In the genomic region with DNA sequence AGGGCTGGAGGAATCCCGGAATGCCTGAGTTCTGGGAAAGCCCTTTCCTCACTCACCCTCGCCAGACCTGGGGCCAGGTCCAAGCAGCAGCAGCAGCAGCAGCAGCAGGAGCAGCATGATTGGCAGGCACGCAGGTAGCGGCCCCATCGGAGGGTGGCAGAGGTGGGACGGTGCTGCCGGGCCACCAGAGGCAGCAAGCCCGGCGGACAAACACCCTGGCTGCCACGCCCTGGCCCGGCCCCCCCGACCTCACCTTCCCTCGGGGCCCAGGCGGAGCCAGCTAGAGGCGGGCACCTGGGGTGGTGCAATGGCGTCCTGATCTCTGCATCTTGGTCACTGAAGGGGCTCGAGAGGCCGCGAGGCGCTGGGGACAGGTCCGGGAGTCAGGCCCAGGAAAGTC, we compare ENCODE assay signal across 17 cellular contexts.
DNase-seq lines count a peak whose midpoint lies in the region; ATAC-seq and TF ChIP-seq lines count a peak whose summit lies in the region.
"Had no signal": no experiment of that assay in that cellular context is flagged by ENCODE, and none has a peak within 500 bp of the region (broad histone marks: within the 10 kb centered on the region; RNA-seq: fewer than 3 reads in every experiment).

No MANE protein-coding gene starts in this region.

- WGBS in endodermal cell (ENCODE audit: insufficient coverage in 1 of 2, insufficient read length in 1 of 2), 2 experiments: 22% methylated on average over 21 of the region's 21 CpGs; no CpG with 5 or more reads in 1 of the 2 experiments

- H3K36me3 ChIP-seq in HCT116 (ENCODE audit: control insufficient read depth in 1 of 2, insufficient read depth in 2 of 2, low read length in 2 of 2) (no peaks in the 10 kb centered on the region), endodermal cell (ENCODE audit: control insufficient read depth, insufficient read depth, low read length) (no peaks in the 10 kb centered on the region)
- H3K36me3 ChIP-seq: right lobe of liver, thoracic aorta had no signal

- POLR2A ChIA-PET in HCT116 (lab: Charles Lee): no interaction called here

- peaks cover 5% of the 10 kb centered on the region for H3K4me1 Mint-ChIP-seq in endodermal cell
- no peaks in the 10 kb centered on the region for H3K4me1 Mint-ChIP-seq in mesothelial cell of epicardium
- peaks cover 23 to 24% of the 10 kb centered on the region in 2 donors for H3K4me1 Mint-ChIP-seq in natural killer cell treated with Interleukin-12 subunit alpha and Interleukin-12 subunit beta and Interleukin-15 and Interleukin-18, amount 100 ng/mL, for 72 hours (ENCODE audit: low read depth in 2 of 2)

- RAD21 ChIA-PET in HCT116 (lab: Charles Lee; ENCODE audit: low non-redundant PET in 1 of 2, low total read pairs in 2 of 2, uncharacterized antibody in 2 of 2, unreplicated experiment in 2 of 2): no interaction called here

- no peaks in the 10 kb centered on the region for H3K36me3 Mint-ChIP-seq in endodermal cell (ENCODE audit: low read depth)
- no peaks in the 10 kb centered on the region for H3K36me3 Mint-ChIP-seq in mesothelial cell of epicardium
- peaks cover 4% of the 10 kb centered on the region for H3K36me3 Mint-ChIP-seq in natural killer cell treated with Interleukin-12 subunit alpha and Interleukin-12 subunit beta and Interleukin-15 and Interleukin-18, amount 100 ng/mL, for 72 hours

- peaks cover 24% of the 10 kb centered on the region for H3K27me3 Mint-ChIP-seq in endodermal cell (ENCODE audit: insufficient read depth)
- H3K27me3 Mint-ChIP-seq in mesothelial cell of epicardium (ENCODE audit: low read depth): peaks cover 48% of the 10 kb centered on the region
- no peaks in the 10 kb centered on the region for H3K27me3 Mint-ChIP-seq in natural killer cell treated with Interleukin-12 subunit alpha and Interleukin-12 subunit beta and Interleukin-15 and Interleukin-18, amount 100 ng/mL, for 72 hours
- H3K27me3 Mint-ChIP-seq: activated CD8-positive, alpha-beta memory T cell treated with anti-CD3 and anti-CD28 coated beads, Interleukin-2, amount 10 ng/mL, durations not matched to agents 7 days and 5 days had no signal

- peak overlapping the region; percentile 23 to 33; a peak in 3 of 4 replicates for H3K4me3 ChIP-seq in HCT116 (replicated peaks in 1 of 2; ENCODE audit: low read depth in 1 of 2, low read length in 2 of 2)
- no peak overlapping the region for H3K4me3 ChIP-seq in endodermal cell (ENCODE audit: low read length)
- H3K4me3 ChIP-seq: body of pancreas, esophagus muscularis mucosa, right lobe of liver, thoracic aorta had no signal

- ATAC-seq in HCT116 (peak; percentile 96), GM21423 (IDR thresholded peaks at IDR 0.05; ENCODE audit: unreplicated experiment) (no peak), GM19324 (IDR thresholded peaks at IDR 0.05; ENCODE audit: low FRiP score, unreplicated experiment) (no peak)
- ATAC-seq in natural killer cell treated with Interleukin-12 subunit alpha and Interleukin-12 subunit beta and Interleukin-15 and Interleukin-18, amount 100 ng/mL, for 72 hours: no peak
- ATAC-seq: activated CD8-positive, alpha-beta memory T cell treated with anti-CD3 and anti-CD28 coated beads, Interleukin-2, amount 10 ng/mL, durations not matched to agents 7 days and 5 days; body of pancreas had no signal

- H3K27ac Mint-ChIP-seq in endodermal cell (no peak overlapping the region), mesothelial cell of epicardium (no peak overlapping the region)
- H3K27ac Mint-ChIP-seq in natural killer cell treated with Interleukin-12 subunit alpha and Interleukin-12 subunit beta and Interleukin-15 and Interleukin-18, amount 100 ng/mL, for 72 hours: no peak overlapping the region
- H3K27ac Mint-ChIP-seq: activated CD8-positive, alpha-beta memory T cell treated with anti-CD3 and anti-CD28 coated beads, Interleukin-2, amount 10 ng/mL, durations not matched to agents 7 days and 5 days; dendritic cell treated with granulocyte-macrophage colony-stimulating factor and Interleukin-4, amounts not matched to agents 40 ng/mL and 50 ng/mL, for 4 days; nephron had no signal

- no TSS peak for BruUV-seq in HCT116 (replicated peaks; lab: Mats Ljungman, UMichigan)

- H3K79me2 ChIP-seq in HCT116 (ENCODE audit: insufficient read depth, low read length): no peaks in the 10 kb centered on the region

- H3K9me2 ChIP-seq in HCT116 (ENCODE audit: insufficient read depth): no peaks in the 10 kb centered on the region

- no peak overlapping the region for H3K27ac ChIP-seq in HCT116 (ENCODE audit: low read depth, low read length)
- no peak overlapping the region for H3K27ac ChIP-seq in endodermal cell (ENCODE audit: low read depth, low read length)
- H3K27ac ChIP-seq: body of pancreas, esophagus muscularis mucosa, right lobe of liver had no signal

- H3K4me1 ChIP-seq in HCT116 (ENCODE audit: control insufficient read depth in 1 of 2, insufficient read depth in 2 of 2, low read length in 2 of 2) (peaks cover 6 to 8% of the 10 kb centered on the region in 2 experiments; a peak in 3 of 4 replicates), endodermal cell (ENCODE audit: control insufficient read depth, insufficient read depth, low read length) (no peaks in the 10 kb centered on the region)
- H3K4me1 ChIP-seq: body of pancreas, esophagus muscularis mucosa had no signal

- no peak overlapping the region for H2AFZ ChIP-seq in HCT116 (ENCODE audit: low read depth, low read length, poor library complexity, severe bottlenecking)

- CTCF ChIA-PET in HCT116 (lab: Charles Lee): no interaction called here

- DNase-seq in DMS79 (lab: John Stamatoyannopoulos, UW) (peak; percentile 16), HCT116 (ENCODE audit: low read depth, low spot score) (no peak), endodermal cell (peak; percentile 88), mesothelial cell of epicardium (ENCODE audit: low spot score in 2 of 2, unreplicated experiment in 2 of 2) (no peak)
- DNase-seq in stimulated activated CD8-positive, alpha-beta memory T cell treated with anti-CD3 and anti-CD28 coated beads, Interleukin-4, amount 100 ng/mL, for 48 hours: no peak
- DNase-seq in natural killer cell treated with Interleukin-12 subunit alpha and Interleukin-12 subunit beta and Interleukin-15 and Interleukin-18, amount 100 ng/mL, for 72 hours (ENCODE audit: low spot score): no peak
- DNase-seq: activated CD4-positive, CD25-positive, alpha-beta regulatory T cell treated with anti-CD3 and anti-CD28 coated beads, Interleukin-2, amount 50 U/mL, for 72 hours; activated CD8-positive, alpha-beta memory T cell treated with anti-CD3 and anti-CD28 coated beads, Interleukin-2, amount 10 ng/mL, durations not matched to agents 7 days and 5 days; body of pancreas; NCI-H226; right lobe of liver had no signal

- peak overlapping the region; percentile 53 for H3K4me3 Mint-ChIP-seq in endodermal cell
- H3K4me3 Mint-ChIP-seq in mesothelial cell of epicardium: peak overlapping the region; percentile 10
- H3K4me3 Mint-ChIP-seq in natural killer cell treated with Interleukin-12 subunit alpha and Interleukin-12 subunit beta and Interleukin-15 and Interleukin-18, amount 100 ng/mL, for 72 hours: no peak overlapping the region
- H3K4me3 Mint-ChIP-seq: activated CD8-positive, alpha-beta memory T cell treated with anti-CD3 and anti-CD28 coated beads, Interleukin-2, amount 10 ng/mL, durations not matched to agents 7 days and 5 days; dendritic cell treated with granulocyte-macrophage colony-stimulating factor and Interleukin-4, amounts not matched to agents 40 ng/mL and 50 ng/mL, for 4 days; nephron had no signal

- TF ChIP-seq POLR2A in HCT116 (IDR thresholded peaks at IDR 0.05; ENCODE audit: borderline replicate concordance, extremely low read depth, insufficient read depth, insufficient read length): no peak

- TF ChIP-seq CTCF in HCT116 (IDR thresholded peaks at IDR 0.05 in 2 of 3, conservative IDR thresholded peaks at IDR 0.05 in 1 of 3; ENCODE audit: borderline replicate concordance in 1 of 3, insufficient read depth in 1 of 3, low read depth in 2 of 3, low read length in 2 of 3) (0 out of 6 replicates have a peak, but pooled peaks of 1 of the 3 experiments have one; percentile 11), endodermal cell (conservative IDR thresholded peaks at IDR 0.05) (peak; percentile 42), mesothelial cell of epicardium (IDR thresholded peaks at IDR 0.05; ENCODE audit: unreplicated experiment) (no peak)

- H3K9me3 ChIP-seq in HCT116 (ENCODE audit: control insufficient read depth in 1 of 2, insufficient read depth in 1 of 2, low read depth in 1 of 2, low read length in 2 of 2) (no peaks in the 10 kb centered on the region), endodermal cell (ENCODE audit: control insufficient read depth, low read length) (no peaks in the 10 kb centered on the region)
- H3K9me3 ChIP-seq: body of pancreas, esophagus muscularis mucosa, right lobe of liver, thoracic aorta had no signal

- TF ChIP-seq RAD21 in HCT116 (IDR thresholded peaks at IDR 0.05; ENCODE audit: low read depth): no peak

- peak overlapping the region; percentile 64 for H3K4me2 ChIP-seq in HCT116 (ENCODE audit: low read length)

- H3K9me3 Mint-ChIP-seq in endodermal cell (no peaks in the 10 kb centered on the region), mesothelial cell of epicardium (no peaks in the 10 kb centered on the region)
- H3K9me3 Mint-ChIP-seq in natural killer cell treated with Interleukin-12 subunit alpha and Interleukin-12 subunit beta and Interleukin-15 and Interleukin-18, amount 100 ng/mL, for 72 hours: no peaks in the 10 kb centered on the region
- H3K9me3 Mint-ChIP-seq: dendritic cell treated with granulocyte-macrophage colony-stimulating factor and Interleukin-4, amounts not matched to agents 40 ng/mL and 50 ng/mL, for 4 days; nephron had no signal

- intact Hi-C loops in HCT116 (cut with micrococcal nuclease): no loop called here

- H3K27me3 ChIP-seq in HCT116 (ENCODE audit: insufficient read depth, low read length): no peaks in the 10 kb centered on the region; the same call in 1 of the 2 replicates
- H3K27me3 ChIP-seq in endodermal cell (ENCODE audit: control insufficient read depth, insufficient read depth, low read length, poor library complexity, severe bottlenecking): peaks cover 15% of the 10 kb centered on the region
- H3K27me3 ChIP-seq: esophagus muscularis mucosa, right lobe of liver had no signal

- no peaks in the 10 kb centered on the region for H4K20me1 ChIP-seq in HCT116 (ENCODE audit: insufficient read depth)

- no peak overlapping the region for H3K9ac ChIP-seq in HCT116 (ENCODE audit: low read length)
- H3K9ac ChIP-seq in endodermal cell (ENCODE audit: extremely low read depth, low read length, poor library complexity, severe bottlenecking): no peak overlapping the region

TF ChIP-seq in HCT116, 20 proteins besides CTCF, POLR2A, EP300 and RAD21 (continues in another document):
- TF ChIP-seq JUND (IDR thresholded peaks at IDR 0.05) (no peak), ELF1 (IDR thresholded peaks at IDR 0.05; ENCODE audit: borderline replicate concordance, low read depth) (no peak), FOSL1 (IDR thresholded peaks at IDR 0.05; ENCODE audit: low read depth) (no peak), SIN3A (IDR thresholded peaks at IDR 0.05; ENCODE audit: low read depth) (no peak)
- TF ChIP-seq, protein P1, sequence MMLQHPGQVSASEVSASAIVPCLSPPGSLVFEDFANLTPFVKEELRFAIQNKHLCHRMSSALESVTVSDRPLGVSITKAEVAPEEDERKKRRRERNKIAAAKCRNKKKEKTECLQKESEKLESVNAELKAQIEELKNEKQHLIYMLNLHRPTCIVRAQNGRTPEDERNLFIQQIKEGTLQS (IDR thresholded peaks at IDR 0.05): no peak

Comparison
In these comparisons a context has a peak if more than half of its experiments do, and no peak if none do; other contexts are left out.
1. DNase-seq: peak in DMS79 (single experiment) and endodermal cell (single experiment); none in HCT116 (single experiment), mesothelial cell of epicardium (0 of 2), stimulated activated CD8-positive, alpha-beta memory T cell treated with anti-CD3 and anti-CD28 coated beads, Interleukin-4, amount 100 ng/mL, for 48 hours (single experiment) and natural killer cell treated with Interleukin-12 subunit alpha and Interleukin-12 subunit beta and Interleukin-15 and Interleukin-18, amount 100 ng/mL, for 72 hours (single experiment).